Comparison of ENCODE assay signal across 8 cellular contexts in genomic region chr2:170974304-170974993, GRCh38. TPM values are rescaled to one million over a fixed set of nuclear protein-coding genes. Genes with fewer than 3 reads are reported as not detected.
DNase-seq lines count a peak whose midpoint lies in the region; ATAC-seq lines count a peak whose summit lies in the region.

No MANE protein-coding gene starts in this region.

- H3K36me3 ChIP-seq in subcutaneous abdominal adipose tissue (ENCODE audit: control insufficient read depth in 5 of 5, insufficient read depth in 5 of 5, low read length in 5 of 5), result no peaks in the 10 kb centered on the region

- peak overlapping the region; percentile 68 for H3K27ac Mint-ChIP-seq in T-helper 2 cell treated with Interferon-gamma antibody and Interleukin-4, amounts not matched to agents 5 μg/mL and 100 μg/mL, for 36 hours
- H3K27ac Mint-ChIP-seq in activated CD8-positive, alpha-beta T cell treated with anti-CD3 and anti-CD28 coated beads, Interleukin-2, amount 10 ng/mL, durations not matched to agents 7 days and 5 days, result peak overlapping the region; percentile 60

- H3K36me3 Mint-ChIP-seq in T-helper 2 cell treated with Interferon-gamma antibody and Interleukin-4, amounts not matched to agents 5 μg/mL and 100 μg/mL, for 36 hours (ENCODE audit: low read depth), result no peaks in the 10 kb centered on the region
- peaks cover 3% of the 10 kb centered on the region for H3K36me3 Mint-ChIP-seq in activated CD8-positive, alpha-beta T cell treated with anti-CD3 and anti-CD28 coated beads, Interleukin-2, amount 10 ng/mL, durations not matched to agents 7 days and 5 days (ENCODE audit: low read depth)

- no peak for ATAC-seq in activated CD8-positive, alpha-beta T cell treated with anti-CD3 and anti-CD28 coated beads, Interleukin-2, amount 10 ng/mL, durations not matched to agents 7 days and 5 days
- no peak for ATAC-seq in HG03520 (IDR thresholded peaks at IDR 0.05; ENCODE audit: unreplicated experiment)

- peak overlapping the region; percentile 50 for H3K4me3 Mint-ChIP-seq in T-helper 2 cell treated with Interferon-gamma antibody and Interleukin-4, amounts not matched to agents 5 μg/mL and 100 μg/mL, for 36 hours
- H3K4me3 Mint-ChIP-seq in activated CD8-positive, alpha-beta T cell treated with anti-CD3 and anti-CD28 coated beads, Interleukin-2, amount 10 ng/mL, durations not matched to agents 7 days and 5 days, result peak overlapping the region; percentile 68

- H3K4me1 ChIP-seq in subcutaneous abdominal adipose tissue (ENCODE audit: control insufficient read depth in 5 of 5, insufficient read depth in 5 of 5, low read length in 5 of 5), result peaks cover 0 to 16% (median 9%) of the 10 kb centered on the region in 5 donors

- CTCF ChIA-PET in activated CD8-positive, alpha-beta T cell treated with anti-CD3 and anti-CD28 coated beads, Interleukin-2, amount 10 ng/mL, durations not matched to agents 7 days and 5 days (lab: Charles Lee), result interaction anchor here (0.9 to 4.7 kb wide), 5 partner anchors 9 to 442 kb away, joined by 3 to 59 read pairs (median 21); partner anchors contain the start of genes GORASP2 and TLK1

- no peak overlapping the region for H3K27ac ChIP-seq in subcutaneous abdominal adipose tissue (ENCODE audit: low read depth, low read length)

- peaks cover 5% of the 10 kb centered on the region for H3K4me1 Mint-ChIP-seq in T-helper 2 cell treated with Interferon-gamma antibody and Interleukin-4, amounts not matched to agents 5 μg/mL and 100 μg/mL, for 36 hours (ENCODE audit: low read depth)
- H3K4me1 Mint-ChIP-seq in activated CD8-positive, alpha-beta T cell treated with anti-CD3 and anti-CD28 coated beads, Interleukin-2, amount 10 ng/mL, durations not matched to agents 7 days and 5 days (ENCODE audit: low read depth), result peaks cover 14% of the 10 kb centered on the region

- H3K4me3 ChIP-seq in subcutaneous abdominal adipose tissue (ENCODE audit: low read depth in 1 of 5, low read length in 5 of 5), result peak overlapping the region; percentile 66 to 85 (median 80)

- POLR2A ChIA-PET in activated CD8-positive, alpha-beta T cell treated with anti-CD3 and anti-CD28 coated beads, Interleukin-2, amount 10 ng/mL, durations not matched to agents 7 days and 5 days (lab: Charles Lee), result interaction anchor here (0.7 to 1.6 kb wide), 2 partner anchors 10 to 185 kb away, joined by 3 to 6 read pairs; no protein-coding TSS in a partner anchor

- H3K9ac ChIP-seq in subcutaneous abdominal adipose tissue (ENCODE audit: low read length in 5 of 5), result peak overlapping the region in 2 of 5 donors; percentile 81 to 87

- H3K9me3 ChIP-seq in subcutaneous abdominal adipose tissue (ENCODE audit: control insufficient read depth in 5 of 5, low read length in 5 of 5), result no peaks in the 10 kb centered on the region

- H3K27me3 ChIP-seq in subcutaneous abdominal adipose tissue (ENCODE audit: control insufficient read depth in 5 of 5, insufficient read depth in 4 of 5, low read length in 5 of 5), result no peaks in the 10 kb centered on the region

- no peaks in the 10 kb centered on the region for H3K27me3 Mint-ChIP-seq in T-helper 2 cell treated with Interferon-gamma antibody and Interleukin-4, amounts not matched to agents 5 μg/mL and 100 μg/mL, for 36 hours (ENCODE audit: low read depth)
- peaks cover 2% of the 10 kb centered on the region for H3K27me3 Mint-ChIP-seq in activated CD8-positive, alpha-beta T cell treated with anti-CD3 and anti-CD28 coated beads, Interleukin-2, amount 10 ng/mL, durations not matched to agents 7 days and 5 days (ENCODE audit: low read depth)

- no peak for DNase-seq in T-helper 2 cell treated with Interferon-gamma antibody and Interleukin-4, amounts not matched to agents 5 μg/mL and 100 μg/mL, for 36 hours (ENCODE audit: low spot score)
- DNase-seq in T-helper 2 cell (no peak), iPS-NIHi7 (ENCODE audit: extremely low spot score) (peak; percentile 55), NOMO-1 treated with DMSO at 0.1 percent for 48 hours (lab: John Stamatoyannopoulos, UW; ENCODE audit: unreplicated experiment) (no peak), ecto neural progenitor cell (ENCODE audit: low spot score) (no peak)
- DNase-seq in activated CD8-positive, alpha-beta T cell treated with anti-CD3 and anti-CD28 coated beads, Interleukin-2, amount 10 ng/mL, durations not matched to agents 7 days and 5 days, result no peak

- no peaks in the 10 kb centered on the region for H3K9me3 Mint-ChIP-seq in T-helper 2 cell treated with Interferon-gamma antibody and Interleukin-4, amounts not matched to agents 5 μg/mL and 100 μg/mL, for 36 hours
- no peaks in the 10 kb centered on the region for H3K9me3 Mint-ChIP-seq in activated CD8-positive, alpha-beta T cell treated with anti-CD3 and anti-CD28 coated beads, Interleukin-2, amount 10 ng/mL, durations not matched to agents 7 days and 5 days (ENCODE audit: insufficient read depth)

RNA-seq across cellular contexts. Expression of gene GORASP2, which starts 45.4 kb away (rescaled TPM):
- 10 to 100 TPM; 65.2 to 65.9 TPM for total RNA-seq in activated CD8-positive, alpha-beta T cell treated with anti-CD3 and anti-CD28 coated beads, Interleukin-2, amount 10 ng/mL, durations not matched to agents 7 days and 5 days
